ENCODE assay signal across 8 cellular contexts in genomic region chr19:52343548-52343947, GRCh38. TPM values are rescaled to one million over a fixed set of nuclear protein-coding genes. Genes with fewer than 3 reads are reported as not detected.
A peak's percentile ranks its signal among the peaks of the same experiment; 100 is the strongest.
DNase-seq lines count a peak whose midpoint lies in the region; ATAC-seq and TF ChIP-seq lines count a peak whose summit lies in the region.

No MANE protein-coding gene starts in this region.

- H3K4me3 ChIP-seq in BE2C (ENCODE audit: low read depth, low read length) (no peak overlapping the region), right lobe of liver (no peak overlapping the region)

- POLR2A ChIA-PET in T-cell (lab: Charles Lee) = no interaction called here

- TF ChIP-seq CTCF in BE2C (IDR thresholded peaks at IDR 0.05; ENCODE audit: low read depth, low read length) (peak; percentile 66), HFFc6 (IDR thresholded peaks at IDR 0.05) (peak; percentile 69), brain (conservative IDR thresholded peaks at IDR 0.05) (peak; percentile 57 to 73), right lobe of liver (IDR thresholded peaks at IDR 0.05) (peak in 3 of 4 donors; percentile 13 to 30 (median 29))

- peak; percentile 49 to 53 (median 50) for ATAC-seq in T-cell (replicated peaks in 1 of 4)
- ATAC-seq in right lobe of liver = peak in 2 of 4 donors; percentile 23 to 47
- ATAC-seq in GM19455 (IDR thresholded peaks at IDR 0.05; ENCODE audit: unreplicated experiment) = no peak
- no peak for ATAC-seq in HG03469 (IDR thresholded peaks at IDR 0.05; ENCODE audit: unreplicated experiment)

- H3K27ac ChIP-seq in right lobe of liver = no peak overlapping the region

- H3K4me1 Mint-ChIP-seq in HFFc6 (ENCODE audit: low read depth) (no peaks in the 10 kb centered on the region), T-cell (peaks cover 0 to 2% (median 0%) of the 10 kb centered on the region in 3 donors), brain (peaks cover 14% of the 10 kb centered on the region)

- no peaks in the 10 kb centered on the region for H3K36me3 ChIP-seq in BE2C
- H3K36me3 ChIP-seq in right lobe of liver = no peaks in the 10 kb centered on the region

- intact Hi-C loops in right lobe of liver (cut with DNase I) = no loop called here

- peaks cover 50% of the 10 kb centered on the region for H3K9me3 Mint-ChIP-seq in HFFc6
- H3K9me3 Mint-ChIP-seq in T-cell = peaks cover 0 to 9% (median 6%) of the 10 kb centered on the region in 3 donors
- peaks cover 0 to 4% (median 0%) of the 10 kb centered on the region in 5 experiments for H3K9me3 Mint-ChIP-seq in brain

- H3K27ac Mint-ChIP-seq in HFFc6 (no peak overlapping the region), T-cell (no peak overlapping the region), brain (peak overlapping the region in 4 of 5 experiments; percentile 50 to 95 (median 75))

- no peaks in the 10 kb centered on the region for H3K27me3 ChIP-seq in BE2C
- no peaks in the 10 kb centered on the region for H3K27me3 ChIP-seq in right lobe of liver

- no peaks in the 10 kb centered on the region for H3K4me1 ChIP-seq in BE2C
- no peaks in the 10 kb centered on the region for H3K4me1 ChIP-seq in right lobe of liver

- H3K9me3 ChIP-seq in BE2C (no peaks in the 10 kb centered on the region), right lobe of liver (peaks cover 0 to 6% (median 0%) of the 10 kb centered on the region in 4 donors)

- TF ChIP-seq POLR2A in right lobe of liver (IDR thresholded peaks at IDR 0.05) = no peak

- peak; percentile 70 for DNase-seq in BE2C
- no peak for DNase-seq in HFFc6
- DNase-seq in T-cell = peak in 31 of 34 experiments; percentile 8 to 52 (median 34)
- no peak for DNase-seq in right lobe of liver
- DNase-seq in stimulated activated CD8-positive, alpha-beta memory T cell treated with anti-CD3 and anti-CD28 coated beads, Interleukin-4, amount 100 ng/mL, for 48 hours = peak; percentile 59

- H3K27me3 Mint-ChIP-seq in HFFc6 (ENCODE audit: insufficient read depth) (no peaks in the 10 kb centered on the region; the same call in 1 of the 2 replicates), T-cell (no peaks in the 10 kb centered on the region), brain (no peaks in the 10 kb centered on the region)

- CTCF ChIA-PET in T-cell (lab: Charles Lee) = no interaction called here

- peaks cover 4% of the 10 kb centered on the region; the same call in 1 of the 2 replicates for H3K36me3 Mint-ChIP-seq in HFFc6 (ENCODE audit: low read depth)
- peaks cover 12% of the 10 kb centered on the region for H3K36me3 Mint-ChIP-seq in T-cell
- peaks cover 76% of the 10 kb centered on the region for H3K36me3 Mint-ChIP-seq in brain

- no peak overlapping the region for H3K4me3 Mint-ChIP-seq in HFFc6
- no peak overlapping the region for H3K4me3 Mint-ChIP-seq in T-cell
- H3K4me3 Mint-ChIP-seq in brain = no peak overlapping the region

- 36% methylated on average over 7 of the region's 8 CpGs for WGBS in right lobe of liver (ENCODE audit: insufficient coverage, low coverage, low lambda C conversion rate, missing lambda C conversion rate)

RNA-seq across cellular contexts. Expression of gene ZNF610, which starts 7.5 kb away (rescaled TPM):
- 0.76 TPM for polyA plus RNA-seq in BE2C (2012; ENCODE audit: insufficient read depth, insufficient read length, low read depth)
- total RNA-seq in HFFc6 (2021; fragmentation: NEBNext Ultra II Directional; extraction: Animal tissue kit (Norgen Biotek cat#: 25700)) = under 1 TPM in 1 of 6 experiments, not detected in 5; 0.14 TPM
- total RNA-seq in T-cell (1 to 10 TPM in 3 of 5 donors, under 1 TPM in 2; 0.51 to 5.4 (median 1.3) TPM), right lobe of liver (under 1 TPM in 5 of 6 experiments, not detected in 1; 0.16 to 0.51 (median 0.39) TPM)
- polyA plus RNA-seq in brain (ENCODE audit: insufficient read depth, low read depth, low replicate concordance) = 5.4 TPM

RNA-seq across cellular contexts. Expression of gene ZNF880, which starts 26.2 kb away (rescaled TPM):
- polyA plus RNA-seq in BE2C (2012; ENCODE audit: insufficient read depth, insufficient read length, low read depth) = 17.2 TPM
- total RNA-seq in HFFc6 (2021; fragmentation: NEBNext Ultra II Directional; extraction: Animal tissue kit (Norgen Biotek cat#: 25700)) = 10 to 100 TPM in 4 of 6 experiments, 1 to 10 TPM in 2; 7.5 to 21.7 (median 19.5) TPM
- total RNA-seq in T-cell = 10 to 100 TPM; 15.3 to 31.1 (median 28.5) TPM
- 10.5 TPM for polyA plus RNA-seq in brain (ENCODE audit: insufficient read depth, low read depth, low replicate concordance)
- total RNA-seq in right lobe of liver = 1 to 10 TPM; 1.0 to 2.9 (median 2.3) TPM

RNA-seq across cellular contexts. Expression of gene ZNF480, which starts 46.6 kb away (rescaled TPM):
- 11.2 TPM for polyA plus RNA-seq in BE2C (2012; ENCODE audit: insufficient read depth, insufficient read length, low read depth)
- total RNA-seq in HFFc6 (2021; fragmentation: NEBNext Ultra II Directional; extraction: Animal tissue kit (Norgen Biotek cat#: 25700)) = 10 to 100 TPM in 5 of 6 experiments, 1 to 10 TPM in 1; 9.8 to 12.5 (median 11.9) TPM
- total RNA-seq in T-cell = 10 to 100 TPM in 4 of 5 donors, 1 to 10 TPM in 1; 9.3 to 22.1 (median 18.9) TPM
- 1.2 TPM for polyA plus RNA-seq in brain (ENCODE audit: insufficient read depth, low read depth, low replicate concordance)
- 1 to 10 TPM; 3.7 to 7.1 (median 5.3) TPM for total RNA-seq in right lobe of liver

RNA-seq across cellular contexts. Expression of gene ZNF528, which starts 54.1 kb away (rescaled TPM):
- 7.5 TPM for polyA plus RNA-seq in BE2C (2012; ENCODE audit: insufficient read depth, insufficient read length, low read depth)
- 10 to 100 TPM in 5 of 6 experiments, 1 to 10 TPM in 1; 9.7 to 21.2 (median 17.5) TPM for total RNA-seq in HFFc6 (2021; fragmentation: NEBNext Ultra II Directional; extraction: Animal tissue kit (Norgen Biotek cat#: 25700))
- 10 to 100 TPM; 18.7 to 36.5 (median 32.4) TPM for total RNA-seq in T-cell
- 8.4 TPM for polyA plus RNA-seq in brain (ENCODE audit: insufficient read depth, low read depth, low replicate concordance)
- total RNA-seq in right lobe of liver = 1 to 10 TPM; 1.9 to 7.5 (median 3.5) TPM

Comparison
In these comparisons a context has a peak if more than half of its experiments do, and no peak if none do; other contexts are left out.
1. DNase-seq: peak in BE2C (single experiment), T-cell (31 of 34) and stimulated activated CD8-positive, alpha-beta memory T cell treated with anti-CD3 and anti-CD28 coated beads, Interleukin-4, amount 100 ng/mL, for 48 hours (single experiment); none in HFFc6 (single experiment) and right lobe of liver (0 of 3).
2. H3K27ac Mint-ChIP-seq: peak in brain (4 of 5); none in HFFc6 (single experiment) and T-cell (0 of 2).
3. ATAC-seq: peak in T-cell (4 of 4); none in GM19455 (single experiment) and HG03469 (single experiment).
4. Peak in every context shown above with its lines, with median percentiles within 50 percentile points of each other: CTCF ChIP-seq.